ENCODE assay signal across 19 cellular contexts in the genomic region with DNA sequence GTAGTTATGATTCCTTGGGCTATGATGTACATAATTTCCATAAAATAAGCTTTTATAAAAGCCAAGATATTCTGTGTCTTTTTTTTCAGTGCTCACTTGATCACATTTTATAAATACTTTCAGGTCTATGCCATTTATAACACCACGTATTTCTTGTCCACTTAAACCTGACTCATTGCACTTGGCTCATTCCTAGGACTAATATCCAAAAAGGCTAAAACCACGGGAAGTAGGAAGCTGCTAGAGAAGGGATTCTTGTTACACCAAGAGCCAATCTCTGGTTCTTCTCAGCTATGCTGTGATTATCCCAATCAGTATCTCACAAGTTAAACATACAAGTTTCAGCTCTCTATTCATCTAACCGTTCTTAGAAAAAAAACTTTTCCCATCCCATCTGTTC.
A peak's percentile ranks its signal among the peaks of the same experiment; 100 is the strongest.
DNase-seq lines count a peak whose midpoint lies in the region; ATAC-seq and TF ChIP-seq lines count a peak whose summit lies in the region.
"Had no signal": no experiment of that assay in that cellular context is flagged by ENCODE, and none has a peak within 500 bp of the region (broad histone marks: within the 10 kb centered on the region; RNA-seq: fewer than 3 reads in every experiment).

No MANE protein-coding gene starts in this region.

- no peak overlapping the region for H3K4me3 ChIP-seq in thoracic aorta
- H3K4me3 ChIP-seq: right atrium auricular region had no signal

- H3K27me3 Mint-ChIP-seq in HFFc6 (ENCODE audit: insufficient read depth) = peaks cover 2% of the 10 kb centered on the region
- H3K27me3 Mint-ChIP-seq: natural killer cell treated with Interleukin-12 subunit alpha and Interleukin-12 subunit beta and Interleukin-15 and Interleukin-18, amount 100 ng/mL, for 72 hours had no signal

- DNase-seq in HFFc6 (peak; percentile 6), amniotic epithelial cell (ENCODE audit: low read depth) (peak; percentile 40), fibroblast of peridontal ligament (ENCODE audit: extremely low read depth) (peak; percentile 84), thoracic aorta (ENCODE audit: low spot score) (no peak), NOMO-1 treated with DMSO at 0.1 percent for 48 hours (lab: John Stamatoyannopoulos, UW; ENCODE audit: unreplicated experiment) (no peak), GOT3 (lab: John Stamatoyannopoulos, UW) (no peak)
- DNase-seq: activated CD4-positive, CD25-positive, alpha-beta regulatory T cell treated with anti-CD3 and anti-CD28 coated beads, Interleukin-2, amount 50 U/mL, for 72 hours; activated naive CD4-positive, alpha-beta T cell; DMS79; effector CD8-positive, alpha-beta T cell; foreskin melanocyte; NCI-H1048; NCI-H774; substantia nigra; T-helper 1 cell had no signal

- H3K4me1 ChIP-seq in thoracic aorta (ENCODE audit: control insufficient read depth in 1 of 2, low read depth in 2 of 2) = peaks cover 6 to 23% of the 10 kb centered on the region in 2 donors
- H3K4me1 ChIP-seq: right atrium auricular region had no signal

- ATAC-seq in thoracic aorta (ENCODE audit: insufficient number of reproducible peaks, low FRiP score, low read depth) (peak; percentile 76), GM19324 (IDR thresholded peaks at IDR 0.05; ENCODE audit: low FRiP score, unreplicated experiment) (no peak)
- ATAC-seq: natural killer cell treated with Interleukin-12 subunit alpha and Interleukin-12 subunit beta and Interleukin-15 and Interleukin-18, amount 100 ng/mL, for 72 hours had no signal

- no peaks in the 10 kb centered on the region for H3K9me3 ChIP-seq in thoracic aorta
- H3K9me3 ChIP-seq: right atrium auricular region had no signal

- H3K27ac ChIP-seq in thoracic aorta = peak overlapping the region; percentile 23 to 52
- H3K27ac ChIP-seq: right atrium auricular region had no signal

- H3K27me3 ChIP-seq in thoracic aorta (replicated peaks; ENCODE audit: insufficient read depth) = no peaks in the 10 kb centered on the region
- H3K27me3 ChIP-seq: right atrium auricular region had no signal

- H3K4me3 Mint-ChIP-seq in HFFc6 = peak overlapping the region; percentile 15; the same call in 1 of the 2 replicates
- H3K4me3 Mint-ChIP-seq: brain; natural killer cell treated with Interleukin-12 subunit alpha and Interleukin-12 subunit beta and Interleukin-15 and Interleukin-18, amount 100 ng/mL, for 72 hours had no signal

- H3K36me3 Mint-ChIP-seq in HFFc6 (ENCODE audit: low read depth) = no peaks in the 10 kb centered on the region
- H3K36me3 Mint-ChIP-seq: brain; natural killer cell treated with Interleukin-12 subunit alpha and Interleukin-12 subunit beta and Interleukin-15 and Interleukin-18, amount 100 ng/mL, for 72 hours had no signal

- no peaks in the 10 kb centered on the region for H3K36me3 ChIP-seq in thoracic aorta
- H3K36me3 ChIP-seq: right atrium auricular region had no signal

- no peaks in the 10 kb centered on the region; the same call in 1 of the 2 replicates for H3K9me3 Mint-ChIP-seq in HFFc6

- TF ChIP-seq CTCF in HFFc6 (IDR thresholded peaks at IDR 0.05) = no peak
- TF ChIP-seq CTCF in thoracic aorta (IDR thresholded peaks at IDR 0.05) = no peak

- H3K27ac Mint-ChIP-seq in HFFc6 = peak overlapping the region; percentile 6; the same call in 1 of the 2 replicates
- H3K27ac Mint-ChIP-seq: brain; natural killer cell treated with Interleukin-12 subunit alpha and Interleukin-12 subunit beta and Interleukin-15 and Interleukin-18, amount 100 ng/mL, for 72 hours had no signal

- peaks cover 35% of the 10 kb centered on the region; the same call in 1 of the 2 replicates for H3K4me1 Mint-ChIP-seq in HFFc6 (ENCODE audit: low read depth)

Comparison
In these comparisons a context has a peak if more than half of its experiments do, and no peak if none do; other contexts are left out.
1. DNase-seq: peak in HFFc6 (single experiment), amniotic epithelial cell (single experiment) and fibroblast of peridontal ligament (single experiment); none in thoracic aorta (single experiment), NOMO-1 treated with DMSO at 0.1 percent for 48 hours (single experiment) and GOT3 (single experiment).